Comparison of ENCODE assay signal across 1 cellular context in genomic region chr6:11277275-11278206, GRCh38.
TF ChIP-seq lines count a peak whose summit lies in the region.

No MANE protein-coding gene starts in this region.

TF ChIP-seq in GM23338, 12 proteins besides CTCF, POLR2A, EP300 and RAD21 (continued from another document):
- TF ChIP-seq ZNF462 (CRISPR knock-in tag; IDR thresholded peaks at IDR 0.05) (peak; percentile 5; the same call in 1 of the 2 replicates), JUNB (IDR thresholded peaks at IDR 0.05; ENCODE audit: unreplicated experiment) (no peak), STAT1 (IDR thresholded peaks at IDR 0.05; ENCODE audit: unreplicated experiment) (no peak), EZH2 (IDR thresholded peaks at IDR 0.05; ENCODE audit: low read depth, unreplicated experiment) (no peak)
TF ChIP-seq in GM23338: peak in this region for 1.
